8 cellular contexts compared by ENCODE assay signal in genomic region chr1:231528175-231529029, GRCh38. TPM values are rescaled to one million over a fixed set of nuclear protein-coding genes. Genes with fewer than 3 reads are reported as not detected.
DNase-seq lines count a peak whose midpoint lies in the region; ATAC-seq and TF ChIP-seq lines count a peak whose summit lies in the region.

Gene TSNAX (plus strand): TSS chr1:231528669. CDS start chr1:231528811, 142 bp downstream.

- H3K9me3 Mint-ChIP-seq in activated CD4-positive, alpha-beta T cell treated with anti-CD3 and anti-CD28 coated beads, Interleukin-2, amount 10 ng/mL, durations not matched to agents 7 days and 5 days, result peaks cover 2% of the 10 kb centered on the region

- POLR2A ChIA-PET in activated CD4-positive, alpha-beta T cell treated with anti-CD3 and anti-CD28 coated beads, Interleukin-2, amount 10 ng/mL, durations not matched to agents 7 days and 5 days (lab: Charles Lee), result no interaction called here

- CTCF ChIA-PET in activated CD4-positive, alpha-beta T cell treated with anti-CD3 and anti-CD28 coated beads, Interleukin-2, amount 10 ng/mL, durations not matched to agents 7 days and 5 days (lab: Charles Lee), result interaction anchor here (0.6 to 0.9 kb wide), 3 partner anchors 12 to 645 kb away, joined by 3 read pairs; partner anchors contain the start of gene EXOC8

- peak within 1 kb of the TSS; percentile 83 for H3K4me3 ChIP-seq in BE2C (ENCODE audit: low read depth, low read length)

- no peak for TF ChIP-seq CTCF in BE2C (IDR thresholded peaks at IDR 0.05; ENCODE audit: low read depth, low read length)

- H3K4me1 ChIP-seq in BE2C, result no peaks in the 10 kb centered on the region

- H3K27me3 Mint-ChIP-seq in activated CD4-positive, alpha-beta T cell treated with anti-CD3 and anti-CD28 coated beads, Interleukin-2, amount 10 ng/mL, durations not matched to agents 7 days and 5 days, result no peaks in the 10 kb centered on the region

- peaks cover 25% of the 10 kb centered on the region for H3K36me3 Mint-ChIP-seq in activated CD4-positive, alpha-beta T cell treated with anti-CD3 and anti-CD28 coated beads, Interleukin-2, amount 10 ng/mL, durations not matched to agents 7 days and 5 days (ENCODE audit: low read depth)

- H3K4me3 Mint-ChIP-seq in activated CD4-positive, alpha-beta T cell treated with anti-CD3 and anti-CD28 coated beads, Interleukin-2, amount 10 ng/mL, durations not matched to agents 7 days and 5 days, result peak within 1 kb of the TSS; percentile 87

- ATAC-seq in HG03460 (IDR thresholded peaks at IDR 0.05; ENCODE audit: unreplicated experiment), result peak; percentile 92
- peak; percentile 98 for ATAC-seq in left colon

- peaks cover 51% of the 10 kb centered on the region for H3K4me1 Mint-ChIP-seq in activated CD4-positive, alpha-beta T cell treated with anti-CD3 and anti-CD28 coated beads, Interleukin-2, amount 10 ng/mL, durations not matched to agents 7 days and 5 days

- intact Hi-C loops in left colon (cut with DNase I, micrococcal nuclease), result no loop called here

- H3K36me3 ChIP-seq in BE2C, result peaks cover 7% of the 10 kb centered on the region; the same call in 1 of the 2 replicates

- H3K27me3 ChIP-seq in BE2C, result no peaks in the 10 kb centered on the region

- no peaks in the 10 kb centered on the region for H3K9me3 ChIP-seq in BE2C

- peak within 1 kb of the TSS; percentile 100 for H3K27ac Mint-ChIP-seq in activated CD4-positive, alpha-beta T cell treated with anti-CD3 and anti-CD28 coated beads, Interleukin-2, amount 10 ng/mL, durations not matched to agents 7 days and 5 days

- DNase-seq in BE2C (peak; percentile 95), GM19240 (ENCODE audit: insufficient read length, low spot score) (peak; percentile 63), NCI-H69 (lab: John Stamatoyannopoulos, UW) (peak; percentile 98), cortex of kidney (lab: John Stamatoyannopoulos, UW) (peak; percentile 47), left colon (peak; percentile 90 to 94)
- DNase-seq in activated CD4-positive, alpha-beta T cell treated with anti-CD3 and anti-CD28 coated beads, Interleukin-2, amount 10 ng/mL, durations not matched to agents 7 days and 5 days, result peak; percentile 89
- peak; percentile 90 for DNase-seq in stimulated activated CD4-positive, alpha-beta T cell treated with anti-CD3 and anti-CD28 coated beads, Interleukin-1b, Interleukin-23, amount 100 ng/mL, for 48 hours

RNA-seq across cellular contexts. Expression of gene TSNAX, which starts in this region (rescaled TPM):
- 46.0 TPM for polyA plus RNA-seq in BE2C (2012; ENCODE audit: insufficient read depth, insufficient read length, low read depth)
- total RNA-seq in activated CD4-positive, alpha-beta T cell treated with anti-CD3 and anti-CD28 coated beads, Interleukin-2, amount 10 ng/mL, durations not matched to agents 7 days and 5 days, result 10 to 100 TPM; 44.5 to 49.3 TPM
- 10 to 100 TPM; 30.7 to 34.3 TPM for total RNA-seq in left colon

Comparison
In these comparisons a context has a peak if more than half of its experiments do, and no peak if none do; other contexts are left out.
1. Peak in every context shown above with its lines: DNase-seq, ATAC-seq and H3K4me3 ChIP-seq.
2. DNase-seq: peak in every context shown above with its lines; median percentile 98 in NCI-H69; 95 in BE2C; 92 in left colon; 90 in stimulated activated CD4-positive, alpha-beta T cell treated with anti-CD3 and anti-CD28 coated beads, Interleukin-1b, Interleukin-23, amount 100 ng/mL, for 48 hours; 89 in activated CD4-positive, alpha-beta T cell treated with anti-CD3 and anti-CD28 coated beads, Interleukin-2, amount 10 ng/mL, durations not matched to agents 7 days and 5 days; 63 in GM19240; 47 in cortex of kidney.